In the genomic region with DNA sequence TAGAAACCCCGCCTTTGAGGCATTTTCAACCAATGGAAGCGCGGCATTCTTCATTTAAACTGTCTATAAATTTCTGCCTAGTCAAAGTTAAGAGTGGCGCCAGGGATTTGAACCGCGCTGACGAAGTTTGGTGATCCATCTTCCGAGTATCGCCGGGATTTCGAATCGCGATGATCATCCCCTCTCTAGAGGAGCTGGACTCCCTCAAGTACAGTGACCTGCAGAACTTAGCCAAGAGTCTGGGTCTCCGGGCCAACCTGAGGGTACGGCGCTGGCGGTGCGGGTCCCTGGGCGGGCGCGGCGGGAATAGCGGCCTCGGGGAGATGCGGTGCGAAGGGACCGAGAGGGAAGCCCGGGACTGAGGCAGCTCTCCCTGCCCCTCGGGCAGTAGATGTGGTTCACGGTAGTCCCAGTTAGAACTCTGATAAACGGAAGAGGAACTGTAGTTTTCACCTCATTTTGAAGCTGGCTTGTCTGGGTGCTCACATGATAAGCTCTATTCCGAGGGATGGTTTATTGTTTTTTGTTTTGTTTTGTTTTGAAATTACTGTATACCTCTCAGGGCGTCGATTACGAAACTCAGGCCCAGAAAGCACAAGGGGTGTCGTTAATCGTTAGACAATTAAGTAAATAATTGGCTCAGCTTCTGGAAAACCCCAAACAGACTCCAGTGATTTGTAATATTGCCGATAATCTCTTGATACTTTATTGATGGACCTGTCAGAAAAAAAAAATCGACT, we compare ENCODE assay signal across 8 cellular contexts. TPM values are rescaled to one million over a fixed set of nuclear protein-coding genes. Genes with fewer than 3 reads are reported as not detected.
DNase-seq lines count a peak whose midpoint lies in the region; ATAC-seq and TF ChIP-seq lines count a peak whose summit lies in the region.

A gene with protein sequence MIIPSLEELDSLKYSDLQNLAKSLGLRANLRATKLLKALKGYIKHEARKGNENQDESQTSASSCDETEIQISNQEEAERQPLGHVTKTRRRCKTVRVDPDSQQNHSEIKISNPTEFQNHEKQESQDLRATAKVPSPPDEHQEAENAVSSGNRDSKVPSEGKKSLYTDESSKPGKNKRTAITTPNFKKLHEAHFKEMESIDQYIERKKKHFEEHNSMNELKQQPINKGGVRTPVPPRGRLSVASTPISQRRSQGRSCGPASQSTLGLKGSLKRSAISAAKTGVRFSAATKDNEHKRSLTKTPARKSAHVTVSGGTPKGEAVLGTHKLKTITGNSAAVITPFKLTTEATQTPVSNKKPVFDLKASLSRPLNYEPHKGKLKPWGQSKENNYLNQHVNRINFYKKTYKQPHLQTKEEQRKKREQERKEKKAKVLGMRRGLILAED (plus strand): TSS at position 94 of the 740 bp plus-strand sequence. CDS start 77 bp downstream, at position 171.

- no peaks in the 10 kb centered on the region for H3K36me3 ChIP-seq in breast epithelium
- no peaks in the 10 kb centered on the region for H3K36me3 ChIP-seq in suprapubic skin

- WGBS in suprapubic skin, result under 1% methylated on average over 34 of the region's 39 CpGs

- no peak for TF ChIP-seq EP300 in suprapubic skin (IDR thresholded peaks at IDR 0.05)

- H3K27ac ChIP-seq in breast epithelium (peak within 1 kb of the TSS; percentile 54 to 70), suprapubic skin (peak within 1 kb of the TSS; percentile 69)

- intact Hi-C loops in Right ventricle myocardium inferior (cut with DNase I) (loop anchor here (2.0 to 5.0 kb wide), 2 partner anchors 102 to 426 kb away; a partner anchor contains a TSS), left ventricle myocardium superior (cut with micrococcal nuclease) (no loop called here), breast epithelium (cut with DNase I; ENCODE audit: low total_unique reads) (no loop called here)

- no peak for DNase-seq in Right ventricle myocardium inferior (ENCODE audit: missing footprints)
- DNase-seq in left ventricle myocardium superior, result no peak
- DNase-seq in NCI-H2171 treated with DMSO at 0.1 percent for 48 hours (lab: John Stamatoyannopoulos, UW), result peak; percentile 71
- DNase-seq in breast epithelium (ENCODE audit: low spot score in 2 of 2), result no peak
- DNase-seq in left lobe of liver (ENCODE audit: low spot score), result no peak
- peak in 1 of 2 donors; percentile 12 for DNase-seq in suprapubic skin (ENCODE audit: low spot score in 2 of 2)
- DNase-seq in RKO (ENCODE audit: low spot score), result no peak

- H3K4me3 ChIP-seq in breast epithelium (peak within 1 kb of the TSS; percentile 58 to 72 (median 61)), suprapubic skin (peak within 1 kb of the TSS; percentile 90)

- TF ChIP-seq CTCF in breast epithelium (IDR thresholded peaks at IDR 0.05), result no peak
- TF ChIP-seq CTCF in suprapubic skin (IDR thresholded peaks at IDR 0.05), result no peak

- TF ChIP-seq POLR2A in breast epithelium (IDR thresholded peaks at IDR 0.05), result no peak
- TF ChIP-seq POLR2A in suprapubic skin (IDR thresholded peaks at IDR 0.05), result no peak

- H3K9me3 ChIP-seq in breast epithelium, result no peaks in the 10 kb centered on the region
- H3K9me3 ChIP-seq in suprapubic skin, result no peaks in the 10 kb centered on the region

- H3K4me1 ChIP-seq in breast epithelium (peaks cover 3 to 4% of the 10 kb centered on the region in 2 donors), suprapubic skin (peaks cover 23% of the 10 kb centered on the region)

- no peaks in the 10 kb centered on the region for H3K27me3 ChIP-seq in breast epithelium
- H3K27me3 ChIP-seq in suprapubic skin, result no peaks in the 10 kb centered on the region

- ATAC-seq in Right ventricle myocardium inferior (peak; percentile 1), left ventricle myocardium superior (no peak), HG02759 (IDR thresholded peaks at IDR 0.05; ENCODE audit: unreplicated experiment) (peak; percentile 22), left lobe of liver (peak; percentile 27)

RNA-seq across cellular contexts. Expression of the gene that starts here (rescaled TPM):
- total RNA-seq in Right ventricle myocardium inferior, result 2.2 TPM
- 1.0 TPM for total RNA-seq in left ventricle myocardium superior
- 1 to 10 TPM; 5.0 to 8.2 (median 6.9) TPM for total RNA-seq in breast epithelium
- 3.3 TPM for total RNA-seq in left lobe of liver
- total RNA-seq in suprapubic skin, result 10 to 100 TPM; 11.1 to 19.0 (median 15.9) TPM
